ENCODE assay signal across 21 cellular contexts in genomic region chr14:37637341-37637740, GRCh38. TPM values are rescaled to one million over a fixed set of nuclear protein-coding genes. Genes with fewer than 3 reads are reported as not detected.
DNase-seq lines count a peak whose midpoint lies in the region; ATAC-seq, FAIRE-seq and TF ChIP-seq lines count a peak whose summit lies in the region.
"Had no signal": no experiment of that assay in that cellular context is flagged by ENCODE, and none has a peak within 500 bp of the region (broad histone marks: within the 10 kb centered on the region; RNA-seq: fewer than 3 reads in every experiment).

No MANE protein-coding gene starts in this region.

- H4K91ac ChIP-seq in H1 (replicated peaks; ENCODE audit: insufficient read length, low read length): no peak overlapping the region

- intact Hi-C loops in HepG2 (cut with micrococcal nuclease; ENCODE audit: unreplicated experiment) (loop anchor here (2.0 kb wide), 1 partner anchor 21 kb away; no protein-coding TSS in a partner anchor), right lobe of liver (cut with DNase I) (no loop called here)

- POLR2A ChIA-PET in HepG2 (lab: Yijun Ruan, JAX): no interaction called here
- POLR2A ChIA-PET in H1 (lab: Charles Lee; ENCODE audit: partially characterized antibody): no interaction called here

- H2BK5ac ChIP-seq in H1 (ENCODE audit: low read depth, low read length) (no peak overlapping the region), mesendoderm (ENCODE audit: low read length) (no peak overlapping the region)

- no peak overlapping the region for H2AK5ac ChIP-seq in H1 (ENCODE audit: low read depth, low read length)
- no peak overlapping the region for H2AK5ac ChIP-seq in mesendoderm (ENCODE audit: low read length)

- H2BK15ac ChIP-seq in H1 (ENCODE audit: low read length): no peak overlapping the region
- no peak overlapping the region for H2BK15ac ChIP-seq in mesendoderm (replicated peaks; ENCODE audit: low read depth)

- TF ChIP-seq CTCF in HepG2 (CRISPR knock-in tag; IDR thresholded peaks at IDR 0.05) (no peak), right lobe of liver (IDR thresholded peaks at IDR 0.05) (no peak), H1 (IDR thresholded peaks at IDR 0.05; ENCODE audit: control extremely low read depth in 1 of 3, insufficient read depth in 1 of 3, low read depth in 1 of 3, low read length in 3 of 3) (no peak)

- no peak overlapping the region for H3K56ac ChIP-seq in H1 (replicated peaks; ENCODE audit: insufficient read length, low read depth, low read length)
- no peak overlapping the region for H3K56ac ChIP-seq in mesendoderm (ENCODE audit: low read length)

- H2BK120ac ChIP-seq in H1 (replicated peaks; ENCODE audit: low read depth, low read length): no peak overlapping the region
- no peak overlapping the region for H2BK120ac ChIP-seq in mesendoderm (ENCODE audit: low read depth, low read length)

- H4K8ac ChIP-seq in H1 (ENCODE audit: extremely low read depth, insufficient read depth, low read length): no peak overlapping the region
- H4K8ac ChIP-seq in mesendoderm (ENCODE audit: low read depth, low read length): no peak overlapping the region

- H3K4me1 ChIP-seq in HepG2 (ENCODE audit: insufficient read depth, low read length) (no peaks in the 10 kb centered on the region), right lobe of liver (no peaks in the 10 kb centered on the region), H1 (replicated peaks in 1 of 4; ENCODE audit: control insufficient read depth in 3 of 4, insufficient read depth in 4 of 4, low read length in 3 of 4) (no peaks in the 10 kb centered on the region), mesendoderm (ENCODE audit: control insufficient read depth, low read depth, low read length) (no peaks in the 10 kb centered on the region)
- H3K4me1 ChIP-seq: BE2C had no signal

- DNase-seq in HepG2 (ENCODE audit: low spot score): no peak
- no peak for DNase-seq in right lobe of liver
- DNase-seq in NCI-H2171 treated with DMSO at 0.1 percent for 48 hours (lab: John Stamatoyannopoulos, UW): peak; percentile 90
- no peak for DNase-seq in H1 (ENCODE audit: low read depth in 1 of 2, low spot score in 2 of 2)
- DNase-seq in mesendoderm: no peak
- DNase-seq in GM12891 (ENCODE audit: insufficient read length, low spot score): no peak
- DNase-seq: BE2C; CD4-positive, CD25-positive, alpha-beta regulatory T cell; DMS79 treated with DMSO at 0.1 percent for 48 hours; Kasumi-1; NCI-H2107; NCI-H345; SHP77 treated with DMSO at 0.1 percent for 48 hours; SW 1271; T-helper 17 cell had no signal

- H3K79me1 ChIP-seq in H1 (ENCODE audit: low read depth, low read length) (no peaks in the 10 kb centered on the region), mesendoderm (ENCODE audit: low read length) (no peaks in the 10 kb centered on the region)

- H3K79me2 ChIP-seq in HepG2 (ENCODE audit: insufficient read depth, low read length) (no peaks in the 10 kb centered on the region), H1 (ENCODE audit: control insufficient read depth in 1 of 2, insufficient read depth in 2 of 2, low read length in 2 of 2) (no peaks in the 10 kb centered on the region), mesendoderm (ENCODE audit: control insufficient read depth, insufficient read depth, low read length) (no peaks in the 10 kb centered on the region)

- H3K36me3 ChIP-seq in HepG2 (replicated peaks in 1 of 2; ENCODE audit: control insufficient read depth in 1 of 2, insufficient read depth in 2 of 2, low read length in 2 of 2) (peaks cover 5 to 7% of the 10 kb centered on the region in 2 experiments; a peak in 3 of 5 replicates), right lobe of liver (no peaks in the 10 kb centered on the region), H1 (ENCODE audit: control insufficient read depth in 2 of 4, insufficient read depth in 4 of 4, low read length in 3 of 4) (no peaks in the 10 kb centered on the region), mesendoderm (ENCODE audit: control insufficient read depth, insufficient read depth, low read length) (no peaks in the 10 kb centered on the region)
- H3K36me3 ChIP-seq: BE2C had no signal

- in situ Hi-C loops in HepG2 (cut with HindIII; ENCODE audit: extremely low pct_ligation_motif_present, low pct_unique_long_range_greater_than_20kb): no loop called here

- no peak for ATAC-seq in HepG2
- no peak for ATAC-seq in right lobe of liver
- ATAC-seq in GM21786 (IDR thresholded peaks at IDR 0.05; ENCODE audit: unreplicated experiment): no peak
- ATAC-seq: T-helper 17 cell had no signal

- H3K4ac ChIP-seq in H1 (replicated peaks; ENCODE audit: insufficient read length, low read depth, low read length) (no peak overlapping the region), mesendoderm (ENCODE audit: low read depth, low read length) (no peak overlapping the region)

- H3K9ac ChIP-seq in HepG2 (ENCODE audit: insufficient read depth, low read depth, low read length) (no peak overlapping the region), H1 (replicated peaks in 1 of 4; ENCODE audit: extremely low read depth in 1 of 4, low read depth in 3 of 4, low read length in 3 of 4) (no peak overlapping the region), mesendoderm (ENCODE audit: low read length) (no peak overlapping the region)

- H3K4me2 ChIP-seq in HepG2 (ENCODE audit: low read depth, low read length) (no peak overlapping the region), H1 (ENCODE audit: insufficient read depth in 1 of 2, low read depth in 2 of 2, low read length in 2 of 2) (no peak overlapping the region), mesendoderm (ENCODE audit: low read length) (no peak overlapping the region)

- WGBS in HepG2 (ENCODE audit: low lambda C conversion rate): 93% methylated on average over 4 of the region's 4 CpGs
- 80% methylated on average over 3 of the region's 4 CpGs for WGBS in right lobe of liver (ENCODE audit: insufficient coverage, low coverage, low lambda C conversion rate, missing lambda C conversion rate)
- 86% methylated on average over 4 of the region's 4 CpGs; no CpG with 5 or more reads in 1 of the 2 experiments for WGBS in H1 (ENCODE audit: extremely low coverage in 1 of 2, insufficient coverage in 1 of 2, insufficient read length in 1 of 2, insufficient replicate concordance in 2 of 2, low coverage in 1 of 2, low lambda C conversion rate in 2 of 2, missing lambda C conversion rate in 1 of 2), 2 experiments
- no CpG with 5 or more reads among the region's 4 CpGs for WGBS in mesendoderm (ENCODE audit: extremely low coverage, insufficient coverage, low lambda C conversion rate)

- no TSS peak for BruUV-seq in HepG2 (replicated peaks; lab: Mats Ljungman, UMichigan)

- no peak overlapping the region for H3K18ac ChIP-seq in H1 (ENCODE audit: extremely low read depth, low read length)
- no peak overlapping the region for H3K18ac ChIP-seq in mesendoderm (ENCODE audit: low read length)

- no peak for FAIRE-seq in HepG2 (lab: Jason Lieb, UNC)
- no peak for FAIRE-seq in H1 (lab: Jason Lieb, UNC)
- no peak for FAIRE-seq in GM12891 (lab: Jason Lieb, UNC)
- FAIRE-seq: GM12892, GM18507 had no signal

- H4K5ac ChIP-seq in H1 (ENCODE audit: insufficient read length, low read depth, low read length) (no peak overlapping the region), mesendoderm (ENCODE audit: low read length) (no peak overlapping the region)

- H3K23me2 ChIP-seq in H1 (ENCODE audit: low read depth, low read length): no peaks in the 10 kb centered on the region

- H3K23ac ChIP-seq in H1 (ENCODE audit: insufficient read length) (no peak overlapping the region), mesendoderm (ENCODE audit: low read length) (no peak overlapping the region)

- no peak overlapping the region for H2BK12ac ChIP-seq in H1 (ENCODE audit: low read depth, low read length)

- H2AFZ ChIP-seq in HepG2 (ENCODE audit: low read length) (no peak overlapping the region), H1 (ENCODE audit: low read length) (no peak overlapping the region)

- no peaks in the 10 kb centered on the region for H3K27me3 ChIP-seq in HepG2 (ENCODE audit: control insufficient read depth in 1 of 2, insufficient read depth in 2 of 2, low read length in 2 of 2)
- H3K27me3 ChIP-seq in right lobe of liver: no peaks in the 10 kb centered on the region
- no peaks in the 10 kb centered on the region for H3K27me3 ChIP-seq in H1 (replicated peaks in 1 of 4; ENCODE audit: control insufficient read depth in 3 of 4, extremely low read depth in 1 of 4, insufficient read depth in 3 of 4, low read length in 3 of 4)
- no peaks in the 10 kb centered on the region for H3K27me3 ChIP-seq in mesendoderm (ENCODE audit: insufficient read depth, low read length, poor library complexity)

- TF ChIP-seq EP300 in HepG2 (IDR thresholded peaks at IDR 0.05; ENCODE audit: low read depth in 2 of 2, low read length in 2 of 2): no peak
- TF ChIP-seq EP300 in HepG2 (CRISPR knock-in tag; IDR thresholded peaks at IDR 0.05; ENCODE audit: borderline replicate concordance): no peak
- no peak for TF ChIP-seq EP300 in H1 (IDR thresholded peaks at IDR 0.05; ENCODE audit: borderline replicate concordance in 1 of 2, low read depth in 2 of 2, low read length in 2 of 2)

- H3K14ac ChIP-seq in H1 (ENCODE audit: insufficient read length): no peak overlapping the region

- TF ChIP-seq RAD21 in HepG2 (CRISPR knock-in tag; IDR thresholded peaks at IDR 0.05) (no peak), H1 (IDR thresholded peaks at IDR 0.05 in 1 of 2, conservative IDR thresholded peaks at IDR 0.05 in 1 of 2; ENCODE audit: low read depth in 2 of 2, low read length in 2 of 2) (no peak)

- H3K9me3 ChIP-seq in HepG2 (ENCODE audit: low read length) (no peaks in the 10 kb centered on the region), right lobe of liver (no peaks in the 10 kb centered on the region), H1 (ENCODE audit: insufficient read depth in 2 of 2, low read depth in 1 of 2, low read length in 1 of 2) (no peaks in the 10 kb centered on the region)
- H3K9me3 ChIP-seq: BE2C had no signal

- no peak overlapping the region for H3K27ac ChIP-seq in HepG2 (ENCODE audit: extremely low read length, insufficient read depth, low read length)
- H3K27ac ChIP-seq in right lobe of liver: no peak overlapping the region
- no peak overlapping the region for H3K27ac ChIP-seq in H1 (ENCODE audit: low read depth, low read length)
- no peak overlapping the region for H3K27ac ChIP-seq in mesendoderm (ENCODE audit: low read depth, low read length)
- H3K27ac ChIP-seq: RWPE1, SK-N-MC had no signal

- no peak overlapping the region for H3K4me3 ChIP-seq in HepG2 (replicated peaks in 1 of 3; ENCODE audit: insufficient read depth in 1 of 3, low read depth in 2 of 3, low read length in 3 of 3)
- H3K4me3 ChIP-seq in right lobe of liver: no peak overlapping the region
- no peak overlapping the region for H3K4me3 ChIP-seq in H1 (ENCODE audit: extremely low read depth in 1 of 4, insufficient read depth in 2 of 4, low read depth in 3 of 4, low read length in 4 of 4)
- H3K4me3 ChIP-seq in mesendoderm (ENCODE audit: low read length): no peak overlapping the region
- H3K4me3 ChIP-seq: SK-N-MC had no signal

- CTCF ChIA-PET in HepG2 (lab: Yijun Ruan, JAX; ENCODE audit: low intra/inter-chr PET ratio, low total read pairs): no interaction called here
- CTCF ChIA-PET in H1 (lab: Charles Lee; ENCODE audit: partially characterized antibody): no interaction called here

- H4K20me1 ChIP-seq in HepG2 (ENCODE audit: insufficient read depth, low read length): no peaks in the 10 kb centered on the region
- H4K20me1 ChIP-seq in H1 (replicated peaks in 1 of 2; ENCODE audit: control insufficient read depth in 1 of 2, insufficient read depth in 2 of 2, low read length in 2 of 2): no peaks in the 10 kb centered on the region

- no peak overlapping the region for H2BK20ac ChIP-seq in H1 (ENCODE audit: low read length)

- TF ChIP-seq POLR2A in HepG2 (IDR thresholded peaks at IDR 0.05; ENCODE audit: insufficient read depth in 1 of 2, low read depth in 2 of 2, low read length in 2 of 2) (no peak), right lobe of liver (IDR thresholded peaks at IDR 0.05) (no peak), H1 (IDR thresholded peaks at IDR 0.05; ENCODE audit: control extremely low read depth in 1 of 2, low read depth in 2 of 2, low read length in 2 of 2) (no peak), GM12891 (IDR thresholded peaks at IDR 0.05; ENCODE audit: low read depth, low read length) (no peak)

RNA-seq across cellular contexts. Expression of gene TTC6, which starts 41.9 kb away (rescaled TPM):
- total RNA-seq in HepG2 (2016; rRNA removed; fragmentation: Illumina TruSeq; extraction: Trizol) (13.2 and 27.4 TPM in 2 replicates), right lobe of liver (10 to 100 TPM in 1 of 6 experiments, 1 to 10 TPM in 5; 3.7 to 10.4 (median 4.6) TPM)
- 21.5 and 24.0 TPM in 2 replicates for total RNA-seq in HepG2 (2016; cell fraction: cytosol; rRNA removed; fragmentation: Illumina TruSeq; extraction: Trizol; ENCODE audit: low read depth)
- total RNA-seq in HepG2 (2016; cell fraction: insoluble cytoplasmic fraction; rRNA removed; fragmentation: Illumina TruSeq; extraction: Trizol): 11.2 and 26.5 TPM in 2 replicates
- total RNA-seq in HepG2 (2016; cell fraction: membrane; rRNA removed; fragmentation: Illumina TruSeq; extraction: Trizol): 16.2 and 16.4 TPM in 2 replicates
- total RNA-seq in HepG2 (2016; cell fraction: nucleus; rRNA removed; fragmentation: Illumina TruSeq; extraction: Trizol): 87.8 and 88.1 TPM in 2 replicates
- polyA plus RNA-seq in HepG2 (2011; rRNA removed) (8.6 and 9.3 TPM in 2 replicates), H1 (2011; rRNA removed) (0.02 and 0.05 TPM in 2 replicates)
- polyA plus RNA-seq in HepG2 (2011; cell fraction: cytosol; rRNA removed): 2.6 and 3.9 TPM in 2 replicates
- 28.3 and 28.6 TPM in 2 replicates for polyA plus RNA-seq in HepG2 (2011; cell fraction: nucleus; rRNA removed)
- polyA plus RNA-seq in HepG2 (2012): 7.9 and 8.5 TPM in 2 replicates
- 3.5 and 4.5 TPM in 2 replicates for polyA plus RNA-seq in HepG2 (2016; cell fraction: cytosol; fragmentation: Illumina TruSeq; extraction: Trizol; ENCODE audit: low read depth)
- 5.4 and 8.4 TPM in 2 replicates for polyA plus RNA-seq in HepG2 (2016; cell fraction: insoluble cytoplasmic fraction; fragmentation: Illumina TruSeq; extraction: Trizol; ENCODE audit: low read depth)
- 4.9 and 5.2 TPM in 2 replicates for polyA plus RNA-seq in HepG2 (2016; cell fraction: membrane; fragmentation: Illumina TruSeq; extraction: Trizol; ENCODE audit: low read depth)
- 52.2 and 52.8 TPM in 2 replicates for polyA plus RNA-seq in HepG2 (2016; cell fraction: nucleus; fragmentation: Illumina TruSeq; extraction: Trizol; ENCODE audit: insufficient read depth, low read depth)
- 0.61 and 8.5 TPM in 2 replicates for polyA minus RNA-seq in HepG2 (2011; rRNA and poly(A)+ RNA removed; ENCODE audit: low replicate concordance)
- 4.9 and 5.1 TPM in 2 replicates for polyA minus RNA-seq in HepG2 (2011; cell fraction: cytosol; rRNA and poly(A)+ RNA removed)
- 136 TPM in 2 replicates for polyA minus RNA-seq in HepG2 (2011; cell fraction: nucleus; rRNA and poly(A)+ RNA removed)
- not detected in 2 replicates for total RNA-seq in H1 (2021; fragmentation: NEBNext Ultra II Directional; extraction: Animal tissue kit (Norgen Biotek cat#: 25700))
- 0.05 TPM for polyA plus RNA-seq in H1 (2011; cell fraction: cytosol; rRNA removed)
- 0.04 TPM for polyA plus RNA-seq in H1 (2011; cell fraction: nucleus; rRNA removed)
- polyA plus RNA-seq in H1 (2012, experiment 1 of 2): 0.08 TPM in 1 of 4 replicates, not detected in the others
- not detected for polyA plus RNA-seq in H1 (2012, experiment 2 of 2)
- 0.02 TPM for polyA plus RNA-seq in H1 (2013, experiment 1 of 2)
- polyA plus RNA-seq in H1 (2013, experiment 2 of 2): 0.09 TPM
- 0.05 TPM in 1 of 2 replicates, not detected in the other for polyA minus RNA-seq in H1 (2011; rRNA and poly(A)+ RNA removed)
- polyA minus RNA-seq in H1 (2011; cell fraction: cytosol; rRNA and poly(A)+ RNA removed): not detected
- 0.10 TPM for polyA minus RNA-seq in H1 (2011; cell fraction: nucleus; rRNA and poly(A)+ RNA removed)
- polyA plus RNA-seq in mesendoderm (2013, experiment 1 of 2): 0.04 TPM
- polyA plus RNA-seq in mesendoderm (2013, experiment 2 of 2): 0.01 TPM
- polyA plus RNA-seq in GM12891 (2012; ENCODE audit: low read depth, missing spikeins): not detected
- total RNA-seq: CD4-positive, CD25-positive, alpha-beta regulatory T cell; T-helper 17 cell had no signal
- polyA plus RNA-seq: CD4-positive, CD25-positive, alpha-beta regulatory T cell; IgD-negative memory B cell had no signal

RNA-seq across cellular contexts. Expression of gene FOXA1, which starts 42.3 kb away (rescaled TPM):
- 58.1 and 58.6 TPM in 2 replicates for total RNA-seq in HepG2 (2016; rRNA removed; fragmentation: Illumina TruSeq; extraction: Trizol)
- total RNA-seq in HepG2 (2016; cell fraction: cytosol; rRNA removed; fragmentation: Illumina TruSeq; extraction: Trizol; ENCODE audit: low read depth): 14.5 and 16.1 TPM in 2 replicates
- 51.7 and 53.7 TPM in 2 replicates for total RNA-seq in HepG2 (2016; cell fraction: insoluble cytoplasmic fraction; rRNA removed; fragmentation: Illumina TruSeq; extraction: Trizol)
- total RNA-seq in HepG2 (2016; cell fraction: membrane; rRNA removed; fragmentation: Illumina TruSeq; extraction: Trizol): 58.2 and 61.8 TPM in 2 replicates
- 59.1 and 60.1 TPM in 2 replicates for total RNA-seq in HepG2 (2016; cell fraction: nucleus; rRNA removed; fragmentation: Illumina TruSeq; extraction: Trizol)
- polyA plus RNA-seq in HepG2 (2011; rRNA removed): 43.4 and 47.6 TPM in 2 replicates
- polyA plus RNA-seq in HepG2 (2011; cell fraction: cytosol; rRNA removed): 41.8 and 44.7 TPM in 2 replicates
- polyA plus RNA-seq in HepG2 (2011; cell fraction: nucleus; rRNA removed): 54.5 and 66.1 TPM in 2 replicates
- polyA plus RNA-seq in HepG2 (2012): 32.0 and 32.4 TPM in 2 replicates
- 9.3 and 9.9 TPM in 2 replicates for polyA plus RNA-seq in HepG2 (2016; cell fraction: cytosol; fragmentation: Illumina TruSeq; extraction: Trizol; ENCODE audit: low read depth)
- 93.1 and 102 TPM in 2 replicates for polyA plus RNA-seq in HepG2 (2016; cell fraction: insoluble cytoplasmic fraction; fragmentation: Illumina TruSeq; extraction: Trizol; ENCODE audit: low read depth)
- polyA plus RNA-seq in HepG2 (2016; cell fraction: membrane; fragmentation: Illumina TruSeq; extraction: Trizol; ENCODE audit: low read depth): 37.3 and 39.0 TPM in 2 replicates
- 98.8 and 112 TPM in 2 replicates for polyA plus RNA-seq in HepG2 (2016; cell fraction: nucleus; fragmentation: Illumina TruSeq; extraction: Trizol; ENCODE audit: insufficient read depth, low read depth)
- polyA minus RNA-seq in HepG2 (2011; rRNA and poly(A)+ RNA removed; ENCODE audit: low replicate concordance): 4.0 and 60.9 TPM in 2 replicates
- polyA minus RNA-seq in HepG2 (2011; cell fraction: cytosol; rRNA and poly(A)+ RNA removed): 54.0 and 57.6 TPM in 2 replicates
- polyA minus RNA-seq in HepG2 (2011; cell fraction: nucleus; rRNA and poly(A)+ RNA removed): 76.0 and 85.0 TPM in 2 replicates
- 10 to 100 TPM; 29.8 to 35.5 (median 32.5) TPM for total RNA-seq in right lobe of liver
- 0.17 and 0.20 TPM in 2 replicates for total RNA-seq in H1 (2021; fragmentation: NEBNext Ultra II Directional; extraction: Animal tissue kit (Norgen Biotek cat#: 25700))
- polyA plus RNA-seq in H1 (2011; rRNA removed): 0.05 and 0.08 TPM in 2 replicates
- 0.05 TPM for polyA plus RNA-seq in H1 (2011; cell fraction: cytosol; rRNA removed)
- polyA plus RNA-seq in H1 (2011; cell fraction: nucleus; rRNA removed): not detected
- polyA plus RNA-seq in H1 (2012, experiment 1 of 2): 0.08 to 0.19 TPM in 2 of 4 replicates, not detected in the others
- polyA plus RNA-seq in H1 (2012, experiment 2 of 2): 0.07 TPM
- 0.10 TPM for polyA plus RNA-seq in H1 (2013, experiment 1 of 2)
- polyA plus RNA-seq in H1 (2013, experiment 2 of 2): 0.06 TPM
- polyA minus RNA-seq in H1 (2011; rRNA and poly(A)+ RNA removed): 0.09 TPM in 1 of 2 replicates, not detected in the other
- polyA minus RNA-seq in H1 (2011; cell fraction: cytosol; rRNA and poly(A)+ RNA removed): not detected
- polyA minus RNA-seq in H1 (2011; cell fraction: nucleus; rRNA and poly(A)+ RNA removed): 0.30 TPM
- 0.07 TPM for polyA plus RNA-seq in mesendoderm (2013, experiment 1 of 2)
- 0.07 TPM for polyA plus RNA-seq in mesendoderm (2013, experiment 2 of 2)
- polyA plus RNA-seq in GM12891 (2012; ENCODE audit: low read depth, missing spikeins): 0.04 TPM
- total RNA-seq: T-helper 17 cell had no signal
- polyA plus RNA-seq: CD4-positive, CD25-positive, alpha-beta regulatory T cell; IgD-negative memory B cell had no signal

Comparison
In these comparisons a context has a peak if more than half of its experiments do, and no peak if none do; other contexts are left out.
1. RNA of gene FOXA1, which starts 42.3 kb away (total RNA-seq): 14.5 to 61.8 TPM in HepG2 and 29.8 to 35.5 TPM in right lobe of liver; 0.17 to 0.20 TPM in H1; every median in the first group is over 10 times any median in the second.
2. Of the 41 proteins assayed by ChIP-seq in both HepG2 and H1: peak only in HepG2: none; only in H1: MAX; in both: none; in neither: 40.